Comparison of ENCODE assay signal across 1 cellular context in genomic region chr5:55033568-55033967, GRCh38.
TF ChIP-seq lines count a peak whose summit lies in the region.

No MANE protein-coding gene starts in this region.

TF ChIP-seq in WTC11, 78 proteins besides CTCF, POLR2A, EP300 and RAD21:
- TF ChIP-seq ZNF281 (CRISPR knock-in tag; IDR thresholded peaks at IDR 0.05) (no peak), SMAD4 (CRISPR knock-in tag; IDR thresholded peaks at IDR 0.05) (no peak), ZNF416 (CRISPR knock-in tag; IDR thresholded peaks at IDR 0.05) (no peak)
